In genomic region chr19:55603581-55604292, GRCh38 we compare ENCODE assay signal across 10 cellular contexts. TPM values are rescaled to one million over a fixed set of nuclear protein-coding genes. Genes with fewer than 3 reads are reported as not detected.
A peak's percentile ranks its signal among the peaks of the same experiment; 100 is the strongest.
DNase-seq lines count a peak whose midpoint lies in the region; ATAC-seq, FAIRE-seq and TF ChIP-seq lines count a peak whose summit lies in the region.
"Had no signal": no experiment of that assay in that cellular context is flagged by ENCODE, and none has a peak within 500 bp of the region (broad histone marks: within the 10 kb centered on the region; RNA-seq: fewer than 3 reads in every experiment).

No MANE protein-coding gene starts in this region.

- H3K27me3 Mint-ChIP-seq in astrocyte (ENCODE audit: low read depth, unreplicated experiment): no peaks in the 10 kb centered on the region
- peaks cover 0 to 3% (median 0%) of the 10 kb centered on the region in 5 donors for H3K27me3 Mint-ChIP-seq in naive thymus-derived CD4-positive, alpha-beta T cell

- H3K36me3 Mint-ChIP-seq in astrocyte (ENCODE audit: low read depth, unreplicated experiment): peaks cover 9% of the 10 kb centered on the region
- peaks cover 0 to 18% (median 6%) of the 10 kb centered on the region in 5 donors for H3K36me3 Mint-ChIP-seq in naive thymus-derived CD4-positive, alpha-beta T cell

- H3K9me3 Mint-ChIP-seq in astrocyte (ENCODE audit: unreplicated experiment): peaks cover 3% of the 10 kb centered on the region
- peaks cover 0 to 3% (median 0%) of the 10 kb centered on the region in 11 donors for H3K9me3 Mint-ChIP-seq in naive thymus-derived CD4-positive, alpha-beta T cell

- H3K36me3 ChIP-seq in HEK293 (ENCODE audit: control insufficient read depth in 2 of 2, insufficient read depth in 1 of 2, low read length in 2 of 2): peaks cover 7 to 15% of the 10 kb centered on the region in 2 experiments; a peak in 2 of 3 replicates
- H3K36me3 ChIP-seq in astrocyte (ENCODE audit: insufficient read depth, low read length): no peaks in the 10 kb centered on the region
- H3K36me3 ChIP-seq in naive thymus-derived CD4-positive, alpha-beta T cell (ENCODE audit: control insufficient read depth in 2 of 3, insufficient read depth in 3 of 3, low read length in 3 of 3): peaks cover 0 to 10% (median 0%) of the 10 kb centered on the region in 3 experiments

- H3K27me3 ChIP-seq in AG04450 (ENCODE audit: control insufficient read depth, insufficient read depth, low read length): no peaks in the 10 kb centered on the region
- no peaks in the 10 kb centered on the region for H3K27me3 ChIP-seq in astrocyte (ENCODE audit: insufficient read depth, low read length)
- no peaks in the 10 kb centered on the region for H3K27me3 ChIP-seq in naive thymus-derived CD4-positive, alpha-beta T cell (ENCODE audit: control insufficient read depth in 2 of 2, insufficient read depth in 2 of 2, low read length in 2 of 2)

- H3K4me3 ChIP-seq in AG04450 (ENCODE audit: low read depth, low read length): no peak overlapping the region
- H3K4me3 ChIP-seq in HEK293 (ENCODE audit: low read depth, low read length): no peak overlapping the region
- no peak overlapping the region for H3K4me3 ChIP-seq in astrocyte (ENCODE audit: insufficient read depth, low read depth, low read length)
- no peak overlapping the region for H3K4me3 ChIP-seq in naive thymus-derived CD4-positive, alpha-beta T cell (ENCODE audit: low read length)

- no peak for ATAC-seq in naive thymus-derived CD4-positive, alpha-beta T cell
- ATAC-seq in HG02870 (IDR thresholded peaks at IDR 0.05; ENCODE audit: unreplicated experiment): no peak

- no peak overlapping the region for H3K9ac ChIP-seq in astrocyte (ENCODE audit: low read length)

- H4K20me1 ChIP-seq in astrocyte (ENCODE audit: insufficient read depth, low read length): peaks cover 22% of the 10 kb centered on the region

- CTCF ChIA-PET in AG04450 (lab: Charles Lee) (interaction anchor here (3.8 kb wide), 1 partner anchor 136 kb away, joined by 17 read pairs; no protein-coding TSS in a partner anchor), HEK293 (lab: Yijun Ruan, JAX) (interaction anchor here (1.2 to 3.1 kb wide), 2 partner anchors 28 to 100 kb away, joined by 10 to 48 read pairs; no protein-coding TSS in a partner anchor)
- CTCF ChIA-PET in naive thymus-derived CD4-positive, alpha-beta T cell (lab: Charles Lee): interaction anchor here (3.5 kb wide), 1 partner anchor 28 kb away, joined by 42 read pairs; no protein-coding TSS in a partner anchor

- H3K4me1 ChIP-seq in HEK293 (ENCODE audit: control insufficient read depth, insufficient read depth, low read length): peaks cover 8% of the 10 kb centered on the region; the same call in 1 of the 2 replicates
- H3K4me1 ChIP-seq in astrocyte (ENCODE audit: insufficient read depth, low read length): peaks cover 14% of the 10 kb centered on the region
- peaks cover 7 to 19% of the 10 kb centered on the region in 2 donors for H3K4me1 ChIP-seq in naive thymus-derived CD4-positive, alpha-beta T cell (ENCODE audit: control insufficient read depth in 2 of 2, insufficient read depth in 2 of 2, low read length in 2 of 2)

- peak overlapping the region; percentile 99 for H3K4me2 ChIP-seq in astrocyte (ENCODE audit: low read length)

- H3K27ac ChIP-seq in AG04450 (ENCODE audit: low read depth, low read length): peak overlapping the region; percentile 88
- H3K27ac ChIP-seq in HEK293 (ENCODE audit: extremely low read depth, low read depth, low read length): peak overlapping the region; percentile 58
- no peak overlapping the region for H3K27ac ChIP-seq in astrocyte (ENCODE audit: low read depth, low read length)
- no peak overlapping the region for H3K27ac ChIP-seq in naive thymus-derived CD4-positive, alpha-beta T cell (ENCODE audit: low read depth, low read length)

- H3K4me3 Mint-ChIP-seq in astrocyte (ENCODE audit: unreplicated experiment): peak overlapping the region; percentile 69
- peak overlapping the region in 9 of 10 donors; percentile 37 to 98 (median 67) for H3K4me3 Mint-ChIP-seq in naive thymus-derived CD4-positive, alpha-beta T cell

- intact Hi-C loops in naive thymus-derived CD4-positive, alpha-beta T cell (cut with micrococcal nuclease): no loop called here

- H2AFZ ChIP-seq in astrocyte (ENCODE audit: low read depth, low read length): no peak overlapping the region

- TF ChIP-seq CTCF in AG04450 (IDR thresholded peaks at IDR 0.05; ENCODE audit: low read depth, low read length) (no peak), HEK293 (tag by site-specific recombination; IDR thresholded peaks at IDR 0.05) (no peak), astrocyte (IDR thresholded peaks at IDR 0.05; ENCODE audit: insufficient read depth, low read depth, low read length) (no peak)

- H3K27ac Mint-ChIP-seq in astrocyte (ENCODE audit: unreplicated experiment): no peak overlapping the region
- H3K27ac Mint-ChIP-seq in naive thymus-derived CD4-positive, alpha-beta T cell: peak overlapping the region in 8 of 9 donors; percentile 17 to 72 (median 49)

- H3K9me3 ChIP-seq in AG04450 (ENCODE audit: control insufficient read depth, insufficient read depth, low read length) (peaks cover 13% of the 10 kb centered on the region; the same call in 1 of the 2 replicates), HEK293 (ENCODE audit: control insufficient read depth, insufficient read depth, low read depth, low read length) (no peaks in the 10 kb centered on the region), astrocyte (ENCODE audit: insufficient read depth, low read depth, low read length) (no peaks in the 10 kb centered on the region)
- H3K9me3 ChIP-seq in naive thymus-derived CD4-positive, alpha-beta T cell (ENCODE audit: control insufficient read depth in 2 of 3, low read length in 3 of 3): no peaks in the 10 kb centered on the region

- POLR2A ChIA-PET in AG04450 (lab: Yijun Ruan, JAX): interaction anchor here (0.6 to 1.2 kb wide), 2 partner anchors 27 to 31 kb away, joined by 5 to 10 read pairs; no protein-coding TSS in a partner anchor
- POLR2A ChIA-PET in HEK293 (lab: Yijun Ruan, JAX): interaction anchor here (0.6 to 4.5 kb wide), 12 partner anchors 16 to 784 kb away, joined by 3 to 75 read pairs (median 6); partner anchors contain the start of genes ISOC2, NAT14, ZNF579 and ZNF628
- POLR2A ChIA-PET in naive thymus-derived CD4-positive, alpha-beta T cell (lab: Charles Lee): interaction anchor here (0.6 to 6.9 kb wide), 8 partner anchors 21 to 1232 kb away, joined by 3 to 76 read pairs (median 4); partner anchors contain the start of genes LENG8, NAT14, ZNF628 and ZNF784

- DNase-seq in AG04450 (ENCODE audit: low read depth, low spot score): no peak
- no peak for DNase-seq in astrocyte (ENCODE audit: low read depth)
- DNase-seq in naive thymus-derived CD4-positive, alpha-beta T cell: no peak
- no peak for DNase-seq in activated gamma-delta T cell treated with Interleukin-2 at 50 U/mL for 16 hours
- no peak for DNase-seq in putamen (ENCODE audit: low spot score)
- no peak for DNase-seq in G401 (ENCODE audit: low spot score)
- DNase-seq: cortex of kidney had no signal

- no peak for FAIRE-seq in astrocyte (lab: Jason Lieb, UNC)
- FAIRE-seq: HepG2 had no signal

- H3K79me2 ChIP-seq in astrocyte (ENCODE audit: insufficient read depth, low read length): peaks cover 34% of the 10 kb centered on the region

- in situ Hi-C loops in G401 (cut with HindIII; ENCODE audit: low sequenced_read_pairs): no loop called here

- peaks cover 16% of the 10 kb centered on the region for H3K4me1 Mint-ChIP-seq in astrocyte (ENCODE audit: low read depth, unreplicated experiment)
- H3K4me1 Mint-ChIP-seq in naive thymus-derived CD4-positive, alpha-beta T cell: peaks cover 32 to 61% (median 56%) of the 10 kb centered on the region in 7 donors

TF ChIP-seq in HEK293, 187 proteins besides CTCF, POLR2A, EP300 and RAD21:
- TF ChIP-seq KLF1 (tag by site-specific recombination; IDR thresholded peaks at IDR 0.05) (0 out of 2 replicates have a peak, but pooled peaks have one; percentile 18), GFI1B (tag by site-specific recombination; IDR thresholded peaks at IDR 0.05) (no peak)

RNA-seq across cellular contexts. Expression of gene ZNF865, which starts 1.7 kb away (rescaled TPM):
- polyA plus RNA-seq in AG04450 (2011; rRNA removed): 0.88 and 1.4 TPM in 2 replicates
- polyA minus RNA-seq in AG04450 (2011; rRNA and poly(A)+ RNA removed): 1.4 and 1.7 TPM in 2 replicates
- total RNA-seq in astrocyte: 15.0 and 15.3 TPM in 2 replicates
- 10 to 100 TPM; 13.8 to 22.7 (median 15.3) TPM for total RNA-seq in naive thymus-derived CD4-positive, alpha-beta T cell
- under 1 TPM; 0.06 to 0.24 TPM for polyA plus RNA-seq in naive thymus-derived CD4-positive, alpha-beta T cell
- total RNA-seq in G401 (2014; rRNA removed; shearing (Covaris generic)): 1.6 and 1.7 TPM in 2 replicates

RNA-seq across cellular contexts. Expression of gene ZNF524, which starts 3.6 kb away (rescaled TPM):
- polyA plus RNA-seq in AG04450 (2011; rRNA removed): 2.6 and 3.5 TPM in 2 replicates
- 1.2 and 1.5 TPM in 2 replicates for polyA minus RNA-seq in AG04450 (2011; rRNA and poly(A)+ RNA removed)
- 6.0 and 6.3 TPM in 2 replicates for total RNA-seq in astrocyte
- total RNA-seq in naive thymus-derived CD4-positive, alpha-beta T cell: 10 to 100 TPM; 13.3 to 32.1 (median 24.7) TPM
- 10 to 100 TPM; 41.2 to 50.5 TPM for polyA plus RNA-seq in naive thymus-derived CD4-positive, alpha-beta T cell
- total RNA-seq in G401 (2014; rRNA removed; shearing (Covaris generic)): 8.4 and 19.8 TPM in 2 replicates

RNA-seq across cellular contexts. Expression of gene FIZ1, which starts 4.4 kb away (rescaled TPM):
- polyA plus RNA-seq in AG04450 (2011; rRNA removed): 3.7 and 4.5 TPM in 2 replicates
- 4.1 and 4.5 TPM in 2 replicates for polyA minus RNA-seq in AG04450 (2011; rRNA and poly(A)+ RNA removed)
- total RNA-seq in astrocyte: 14.2 and 14.5 TPM in 2 replicates
- 10 to 100 TPM in 4 of 5 experiments, 1 to 10 TPM in 1; 9.4 to 32.0 (median 16.1) TPM for total RNA-seq in naive thymus-derived CD4-positive, alpha-beta T cell
- polyA plus RNA-seq in naive thymus-derived CD4-positive, alpha-beta T cell: 1 to 10 TPM; 3.3 to 6.5 TPM
- 5.2 and 7.7 TPM in 2 replicates for total RNA-seq in G401 (2014; rRNA removed; shearing (Covaris generic))

RNA-seq across cellular contexts. Expression of gene ZNF784, which starts 20.6 kb away (rescaled TPM):
- 1.9 and 2.8 TPM in 2 replicates for polyA plus RNA-seq in AG04450 (2011; rRNA removed)
- polyA minus RNA-seq in AG04450 (2011; rRNA and poly(A)+ RNA removed): 3.0 and 3.2 TPM in 2 replicates
- 5.0 and 5.3 TPM in 2 replicates for total RNA-seq in astrocyte
- 10 to 100 TPM in 2 of 5 experiments, 1 to 10 TPM in 3; 5.1 to 17.1 (median 9.0) TPM for total RNA-seq in naive thymus-derived CD4-positive, alpha-beta T cell
- polyA plus RNA-seq in naive thymus-derived CD4-positive, alpha-beta T cell: 1 to 10 TPM in 1 of 2 donors, under 1 TPM in 1; 0.65 to 2.0 TPM
- 6.8 and 21.0 TPM in 2 replicates for total RNA-seq in G401 (2014; rRNA removed; shearing (Covaris generic))

RNA-seq across cellular contexts. Expression of gene ZNF579, which starts 23.1 kb away (rescaled TPM):
- 4.2 and 5.1 TPM in 2 replicates for polyA plus RNA-seq in AG04450 (2011; rRNA removed)
- 4.9 and 11.8 TPM in 2 replicates for polyA minus RNA-seq in AG04450 (2011; rRNA and poly(A)+ RNA removed)
- 50.2 and 58.0 TPM in 2 replicates for total RNA-seq in astrocyte
- total RNA-seq in naive thymus-derived CD4-positive, alpha-beta T cell: 10 to 100 TPM in 1 of 5 experiments, 1 to 10 TPM in 4; 6.1 to 11.0 (median 7.8) TPM
- polyA plus RNA-seq in naive thymus-derived CD4-positive, alpha-beta T cell: 1 to 10 TPM in 1 of 2 donors, under 1 TPM in 1; 0.50 to 2.2 TPM
- 10.0 and 16.2 TPM in 2 replicates for total RNA-seq in G401 (2014; rRNA removed; shearing (Covaris generic))

Comparison
In these comparisons a context has a peak if more than half of its experiments do, and no peak if none do; other contexts are left out.
1. H3K27ac ChIP-seq: peak in AG04450 (single experiment) and HEK293 (single experiment); none in astrocyte (single experiment) and naive thymus-derived CD4-positive, alpha-beta T cell (single experiment).